ENCODE assay signal across 8 cellular contexts in the genomic region with DNA sequence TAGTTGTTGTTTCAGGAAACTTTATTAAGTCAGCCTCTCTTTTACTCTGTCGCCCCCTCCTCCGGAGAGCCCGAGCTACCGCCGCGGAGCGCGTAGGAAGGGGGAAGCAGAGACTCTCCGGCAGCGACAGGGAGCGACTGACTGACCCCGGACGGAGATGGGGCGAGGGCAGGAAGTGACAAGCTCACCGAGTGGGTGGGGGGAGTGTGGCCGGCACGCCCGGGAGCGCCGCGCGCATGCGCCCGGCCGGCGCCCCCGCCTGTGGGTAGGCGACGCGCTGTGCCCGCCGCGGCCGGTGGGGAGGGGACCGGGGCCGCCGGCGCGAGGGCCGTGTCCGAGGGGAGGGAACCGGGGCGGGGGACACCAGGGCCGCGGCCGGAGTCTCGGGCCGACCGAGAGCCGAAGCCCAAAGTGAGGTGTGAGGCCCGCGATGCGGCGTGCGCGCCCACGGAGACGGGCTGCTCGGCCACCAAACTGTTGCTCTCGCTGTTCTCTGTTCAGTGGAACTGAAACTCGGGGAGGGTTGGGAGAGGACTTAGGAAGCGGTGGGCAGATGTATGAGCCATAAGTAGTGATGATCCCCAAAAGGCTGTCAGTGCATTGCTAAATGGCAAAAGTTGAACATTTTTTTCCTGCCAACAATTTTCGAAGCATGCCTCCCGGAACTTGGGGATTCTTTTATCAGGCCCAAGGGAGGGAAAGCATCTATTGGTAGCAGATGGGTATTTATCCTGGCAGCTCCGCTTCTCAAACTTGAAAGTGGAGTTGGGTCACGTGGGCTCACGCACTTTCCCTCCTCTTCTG. TPM values are rescaled to one million over a fixed set of nuclear protein-coding genes. Genes with fewer than 3 reads are reported as not detected.
DNase-seq lines count a peak whose midpoint lies in the region; ATAC-seq and TF ChIP-seq lines count a peak whose summit lies in the region.

A gene with protein sequence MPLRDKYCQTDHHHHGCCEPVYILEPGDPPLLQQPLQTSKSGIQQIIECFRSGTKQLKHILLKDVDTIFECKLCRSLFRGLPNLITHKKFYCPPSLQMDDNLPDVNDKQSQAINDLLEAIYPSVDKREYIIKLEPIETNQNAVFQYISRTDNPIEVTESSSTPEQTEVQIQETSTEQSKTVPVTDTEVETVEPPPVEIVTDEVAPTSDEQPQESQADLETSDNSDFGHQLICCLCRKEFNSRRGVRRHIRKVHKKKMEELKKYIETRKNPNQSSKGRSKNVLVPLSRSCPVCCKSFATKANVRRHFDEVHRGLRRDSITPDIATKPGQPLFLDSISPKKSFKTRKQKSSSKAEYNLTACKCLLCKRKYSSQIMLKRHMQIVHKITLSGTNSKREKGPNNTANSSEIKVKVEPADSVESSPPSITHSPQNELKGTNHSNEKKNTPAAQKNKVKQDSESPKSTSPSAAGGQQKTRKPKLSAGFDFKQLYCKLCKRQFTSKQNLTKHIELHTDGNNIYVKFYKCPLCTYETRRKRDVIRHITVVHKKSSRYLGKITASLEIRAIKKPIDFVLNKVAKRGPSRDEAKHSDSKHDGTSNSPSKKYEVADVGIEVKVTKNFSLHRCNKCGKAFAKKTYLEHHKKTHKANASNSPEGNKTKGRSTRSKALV (minus strand): TSS at position 143 of the 804 bp plus-strand sequence. CDS start 1,151 bp downstream, outside the sequence.

- TF ChIP-seq CTCF in Peyer's patch (IDR thresholded peaks at IDR 0.05), result peak in 3 of 6 experiments; percentile 1 to 26 (median 2)

- H3K27me3 ChIP-seq in Peyer's patch (no peaks in the 10 kb centered on the region), muscle layer of duodenum (ENCODE audit: low read depth, low read length) (no peaks in the 10 kb centered on the region)

- H3K9me3 ChIP-seq in Peyer's patch, result no peaks in the 10 kb centered on the region
- H3K9me3 ChIP-seq in muscle layer of duodenum (ENCODE audit: control insufficient read depth in 1 of 2, low read length in 2 of 2), result no peaks in the 10 kb centered on the region

- H3K27ac ChIP-seq in Peyer's patch (peak within 1 kb of the TSS; percentile 93 to 95 (median 94)), muscle layer of duodenum (ENCODE audit: low read length) (peak within 1 kb of the TSS; percentile 96)

- peak; percentile 95 to 96 for TF ChIP-seq POLR2A in Peyer's patch (IDR thresholded peaks at IDR 0.05)

- ATAC-seq in GM21619 (IDR thresholded peaks at IDR 0.05; ENCODE audit: unreplicated experiment) (peak; percentile 83), esophagus mucosa (peak; percentile 97)

- peaks cover 0 to 23% (median 5%) of the 10 kb centered on the region in 4 donors for H3K4me1 ChIP-seq in Peyer's patch
- peaks cover 14 to 16% of the 10 kb centered on the region in 2 donors for H3K4me1 ChIP-seq in muscle layer of duodenum (ENCODE audit: control insufficient read depth in 1 of 2, insufficient read depth in 2 of 2, low read length in 2 of 2)

- H3K4me3 ChIP-seq in Peyer's patch (peak within 1 kb of the TSS; percentile 66 to 92 (median 81)), muscle layer of duodenum (ENCODE audit: low read depth in 1 of 2, low read length in 2 of 2) (peak within 1 kb of the TSS; percentile 94 to 96)

- DNase-seq in DMS153 treated with DMSO at 0.1 percent for 48 hours (lab: John Stamatoyannopoulos, UW; ENCODE audit: unreplicated experiment), result peak; percentile 65
- peak; percentile 87 for DNase-seq in KBM-7
- DNase-seq in Peyer's patch, result peak; percentile 91 to 96 (median 92)
- peak; percentile 89 to 91 for DNase-seq in activated T-cell treated with anti-CD3 and anti-CD28 coated beads, Interleukin-2, amount 50 U/mL, for 48 hours
- peak; percentile 85 to 90 for DNase-seq in stimulated activated CD8-positive, alpha-beta memory T cell treated with anti-CD3 and anti-CD28 coated beads, Interleukin-7, amount 100 ng/mL, for 4 hours (ENCODE audit: low read depth in 2 of 2)

- in situ Hi-C loops in KBM-7 (cut with MboI; ENCODE audit: low pct_unique_long_range_greater_than_20kb, low sequenced_read_pairs), result no loop called here

- peaks cover 0 to 13% (median 0%) of the 10 kb centered on the region in 3 donors for H3K36me3 ChIP-seq in Peyer's patch
- H3K36me3 ChIP-seq in muscle layer of duodenum (ENCODE audit: control insufficient read depth in 1 of 2, insufficient read depth in 2 of 2, low read length in 2 of 2), result no peaks in the 10 kb centered on the region

RNA-seq across cellular contexts. Expression of the gene that starts here (rescaled TPM):
- total RNA-seq in Peyer's patch (10 to 100 TPM; 25.9 to 48.1 (median 30.9) TPM), esophagus mucosa (17.6 TPM)

Comparison
In these comparisons a context has a peak if more than half of its experiments do, and no peak if none do; other contexts are left out.
1. Peak in every context shown above with its lines: DNase-seq, ATAC-seq, H3K4me3 ChIP-seq and H3K27ac ChIP-seq.